In genomic region chr17:43900858-43901754, GRCh38 we compare ENCODE assay signal across 9 cellular contexts. TPM values are rescaled to one million over a fixed set of nuclear protein-coding genes. Genes with fewer than 3 reads are reported as not detected.
DNase-seq lines count a peak whose midpoint lies in the region; ATAC-seq, FAIRE-seq and TF ChIP-seq lines count a peak whose summit lies in the region.
"Had no signal": no experiment of that assay in that cellular context is flagged by ENCODE, and none has a peak within 500 bp of the region (broad histone marks: within the 10 kb centered on the region; RNA-seq: fewer than 3 reads in every experiment).

No MANE protein-coding gene starts in this region.

- no peaks in the 10 kb centered on the region for H3K9me3 Mint-ChIP-seq in activated T-cell treated with anti-CD3 and anti-CD28 coated beads, Interleukin-2, amount 50 U/mL, for 72 hours
- H3K9me3 Mint-ChIP-seq in activated T-helper 1 cell treated with anti-CD3 and anti-CD28 coated beads, Interleukin-12 subunit alpha, Interleukin-12 subunit beta, Interleukin-2, Interleukin-4 antibody, amounts not matched to agents 30 ng/mL and 10 ng/mL and 1 ng/mL, durations not matched to agents 14 hours and 24 hours and 36 hours = no peaks in the 10 kb centered on the region

- H3K27me3 Mint-ChIP-seq in activated T-cell treated with anti-CD3 and anti-CD28 coated beads, Interleukin-2, amount 50 U/mL, for 72 hours (ENCODE audit: low read depth) = peaks cover 30% of the 10 kb centered on the region
- peaks cover 34% of the 10 kb centered on the region for H3K27me3 Mint-ChIP-seq in activated T-helper 1 cell treated with anti-CD3 and anti-CD28 coated beads, Interleukin-12 subunit alpha, Interleukin-12 subunit beta, Interleukin-2, Interleukin-4 antibody, amounts not matched to agents 30 ng/mL and 10 ng/mL and 1 ng/mL, durations not matched to agents 14 hours and 24 hours and 36 hours (ENCODE audit: insufficient read depth)

- no peak for TF ChIP-seq CTCF in left lung (IDR thresholded peaks at IDR 0.05)
- no peak for TF ChIP-seq CTCF in transverse colon (IDR thresholded peaks at IDR 0.05)

- peak in 1 of 2 donors; percentile 3 for ATAC-seq in activated T-cell treated with anti-CD3 and anti-CD28 coated beads, Interleukin-2, amount 50 U/mL, for 72 hours (replicated peaks in 1 of 2)
- peak; percentile 10 for ATAC-seq in left lung

- H3K4me1 ChIP-seq in left lung = peaks cover 10 to 15% of the 10 kb centered on the region in 2 donors
- peaks cover 12 to 24% (median 20%) of the 10 kb centered on the region in 4 donors for H3K4me1 ChIP-seq in transverse colon
- H3K4me1 ChIP-seq in small intestine (ENCODE audit: control insufficient read depth in 2 of 2, insufficient read depth in 1 of 2, low read depth in 1 of 2, low read length in 1 of 2) = peaks cover 2 to 4% of the 10 kb centered on the region in 2 donors

- no peak overlapping the region for H3K27ac Mint-ChIP-seq in activated T-cell treated with anti-CD3 and anti-CD28 coated beads, Interleukin-2, amount 50 U/mL, for 72 hours
- H3K27ac Mint-ChIP-seq in activated T-helper 1 cell treated with anti-CD3 and anti-CD28 coated beads, Interleukin-12 subunit alpha, Interleukin-12 subunit beta, Interleukin-2, Interleukin-4 antibody, amounts not matched to agents 30 ng/mL and 10 ng/mL and 1 ng/mL, durations not matched to agents 14 hours and 24 hours and 36 hours = no peak overlapping the region

- peak overlapping the region; percentile 64 to 79 for H3K4me3 Mint-ChIP-seq in activated T-cell treated with anti-CD3 and anti-CD28 coated beads, Interleukin-2, amount 50 U/mL, for 72 hours
- H3K4me3 Mint-ChIP-seq in activated T-helper 1 cell treated with anti-CD3 and anti-CD28 coated beads, Interleukin-12 subunit alpha, Interleukin-12 subunit beta, Interleukin-2, Interleukin-4 antibody, amounts not matched to agents 30 ng/mL and 10 ng/mL and 1 ng/mL, durations not matched to agents 14 hours and 24 hours and 36 hours = peak overlapping the region; percentile 73

- H3K27me3 ChIP-seq in left lung = peaks cover 12 to 75% of the 10 kb centered on the region in 2 donors
- peaks cover 35% of the 10 kb centered on the region for H3K27me3 ChIP-seq in transverse colon
- H3K27me3 ChIP-seq in small intestine (ENCODE audit: control insufficient read depth in 2 of 2, insufficient read depth in 2 of 2, low read length in 2 of 2) = peaks cover 3 to 16% of the 10 kb centered on the region in 2 donors

- no peak for DNase-seq in activated T-cell treated with anti-CD3 and anti-CD28 coated beads, Interleukin-2, amount 50 U/mL, for 72 hours
- DNase-seq in activated T-cell treated with anti-CD3 and anti-CD28 coated beads, Interleukin-2, amount 50 U/mL, for 48 hours = no peak
- DNase-seq in activated T-helper 1 cell treated with anti-CD3 and anti-CD28 coated beads, Interleukin-12 subunit alpha, Interleukin-12 subunit beta, Interleukin-2, Interleukin-4 antibody, amounts not matched to agents 30 ng/mL and 10 ng/mL and 1 ng/mL, durations not matched to agents 14 hours and 24 hours and 36 hours (ENCODE audit: low spot score) = no peak
- DNase-seq in left lung = no peak
- no peak for DNase-seq in transverse colon
- DNase-seq in foreskin melanocyte = no peak
- no peak for DNase-seq in small intestine
- no peak for DNase-seq in DMS114 treated with DMSO at 0.1 percent for 48 hours (lab: John Stamatoyannopoulos, UW; ENCODE audit: unreplicated experiment)

- no peaks in the 10 kb centered on the region for H3K9me3 ChIP-seq in left lung
- no peaks in the 10 kb centered on the region for H3K9me3 ChIP-seq in transverse colon
- no peaks in the 10 kb centered on the region for H3K9me3 ChIP-seq in small intestine (ENCODE audit: control insufficient read depth, low read depth)

- no peak overlapping the region for H3K27ac ChIP-seq in left lung
- H3K27ac ChIP-seq in transverse colon = no peak overlapping the region
- H3K27ac ChIP-seq in small intestine (ENCODE audit: low read depth in 1 of 2, low read length in 1 of 2) = no peak overlapping the region

- TF ChIP-seq POLR2A in transverse colon (IDR thresholded peaks at IDR 0.05) = no peak

- no peaks in the 10 kb centered on the region for H3K36me3 ChIP-seq in left lung
- H3K36me3 ChIP-seq in transverse colon = no peaks in the 10 kb centered on the region
- no peaks in the 10 kb centered on the region for H3K36me3 ChIP-seq in small intestine (ENCODE audit: control insufficient read depth in 2 of 2, insufficient read depth in 2 of 2, low read length in 2 of 2)

- no peak for TF ChIP-seq EP300 in transverse colon (IDR thresholded peaks at IDR 0.05; ENCODE audit: low read depth)

- H3K4me1 Mint-ChIP-seq in activated T-cell treated with anti-CD3 and anti-CD28 coated beads, Interleukin-2, amount 50 U/mL, for 72 hours (ENCODE audit: low read depth) = peaks cover 15% of the 10 kb centered on the region
- H3K4me1 Mint-ChIP-seq in activated T-helper 1 cell treated with anti-CD3 and anti-CD28 coated beads, Interleukin-12 subunit alpha, Interleukin-12 subunit beta, Interleukin-2, Interleukin-4 antibody, amounts not matched to agents 30 ng/mL and 10 ng/mL and 1 ng/mL, durations not matched to agents 14 hours and 24 hours and 36 hours (ENCODE audit: low read depth) = peaks cover 9% of the 10 kb centered on the region

- in situ Hi-C loops in transverse colon (cut with MboI; ENCODE audit: low pct_ligation_motif_present in 1 of 4, low pct_unique_long_range_greater_than_20kb in 1 of 4, low sequenced_read_pairs in 3 of 4) = no loop called here

- peak overlapping the region; percentile 22 to 31 for H3K4me3 ChIP-seq in left lung
- peak overlapping the region in 3 of 4 donors; percentile 22 to 42 (median 24) for H3K4me3 ChIP-seq in transverse colon
- no peak overlapping the region for H3K4me3 ChIP-seq in small intestine (ENCODE audit: low read depth in 1 of 2, low read length in 2 of 2)
- H3K4me3 ChIP-seq: lung had no signal

- H3K36me3 Mint-ChIP-seq in activated T-cell treated with anti-CD3 and anti-CD28 coated beads, Interleukin-2, amount 50 U/mL, for 72 hours (ENCODE audit: insufficient read depth in 2 of 2) = no peaks in the 10 kb centered on the region
- H3K36me3 Mint-ChIP-seq in activated T-helper 1 cell treated with anti-CD3 and anti-CD28 coated beads, Interleukin-12 subunit alpha, Interleukin-12 subunit beta, Interleukin-2, Interleukin-4 antibody, amounts not matched to agents 30 ng/mL and 10 ng/mL and 1 ng/mL, durations not matched to agents 14 hours and 24 hours and 36 hours (ENCODE audit: low read depth) = no peaks in the 10 kb centered on the region

- no peak for FAIRE-seq in small intestine (lab: Jason Lieb, UNC)

- 28% methylated on average over 13 of the region's 13 CpGs; no CpG with 5 or more reads in 1 of the 2 donors for WGBS in transverse colon (ENCODE audit: low coverage in 1 of 2), 2 donors
- 20 to 27% (median 21%) methylated on average over 11 to 13 of the region's 13 CpGs for WGBS in small intestine, 3 donors

- intact Hi-C loops in activated T-helper 1 cell treated with anti-CD3 and anti-CD28 coated beads, Interleukin-12 subunit alpha, Interleukin-12 subunit beta, Interleukin-2, Interleukin-4 antibody, amounts not matched to agents 30 ng/mL and 10 ng/mL and 1 ng/mL, durations not matched to agents 14 hours and 24 hours and 36 hours (cut with micrococcal nuclease) = loop anchor here (1.0 to 10.0 kb wide), 3 partner anchors 7 to 654 kb away; partner anchors contain the start of gene FZD2
- intact Hi-C loops in left lung (cut with DNase I) = no loop called here
- intact Hi-C loops in transverse colon (cut with DNase I; ENCODE audit: low total_unique reads) = no loop called here

RNA-seq across cellular contexts. Expression of gene MPP2, which starts 6.2 kb away (rescaled TPM):
- total RNA-seq in activated T-cell treated with anti-CD3 and anti-CD28 coated beads, Interleukin-2, amount 50 U/mL, for 72 hours = 1 to 10 TPM; 4.0 to 4.1 TPM
- 0.91 and 1.4 TPM in 2 replicates for total RNA-seq in activated T-helper 1 cell treated with anti-CD3 and anti-CD28 coated beads, Interleukin-12 subunit alpha, Interleukin-12 subunit beta, Interleukin-2, Interleukin-4 antibody, amounts not matched to agents 30 ng/mL and 10 ng/mL and 1 ng/mL, durations not matched to agents 14 hours and 24 hours and 36 hours
- total RNA-seq in left lung = 1 to 10 TPM; 1.5 to 1.7 TPM
- 1 to 10 TPM; 3.4 to 4.9 (median 4.2) TPM for total RNA-seq in transverse colon
- polyA plus RNA-seq in small intestine = 1 to 10 TPM in 1 of 3 donors, under 1 TPM in 1, not detected in 1; 0.27 to 1.8 TPM

RNA-seq across cellular contexts. Expression of gene PPY, which starts 41.2 kb away (rescaled TPM):
- total RNA-seq in activated T-cell treated with anti-CD3 and anti-CD28 coated beads, Interleukin-2, amount 50 U/mL, for 72 hours = not detected
- not detected in 2 replicates for total RNA-seq in activated T-helper 1 cell treated with anti-CD3 and anti-CD28 coated beads, Interleukin-12 subunit alpha, Interleukin-12 subunit beta, Interleukin-2, Interleukin-4 antibody, amounts not matched to agents 30 ng/mL and 10 ng/mL and 1 ng/mL, durations not matched to agents 14 hours and 24 hours and 36 hours
- total RNA-seq in left lung (not detected), transverse colon (not detected)
- not detected for polyA plus RNA-seq in small intestine
- total RNA-seq: lung had no signal
- polyA plus RNA-seq: lung had no signal

RNA-seq across cellular contexts. Expression of gene PYY, which starts 52.6 kb away (rescaled TPM):
- total RNA-seq in activated T-cell treated with anti-CD3 and anti-CD28 coated beads, Interleukin-2, amount 50 U/mL, for 72 hours = not detected
- 0.36 TPM in 1 of 2 replicates, not detected in the other for total RNA-seq in activated T-helper 1 cell treated with anti-CD3 and anti-CD28 coated beads, Interleukin-12 subunit alpha, Interleukin-12 subunit beta, Interleukin-2, Interleukin-4 antibody, amounts not matched to agents 30 ng/mL and 10 ng/mL and 1 ng/mL, durations not matched to agents 14 hours and 24 hours and 36 hours
- total RNA-seq in left lung (not detected), transverse colon (10 to 100 TPM in 3 of 4 donors, not detected in 1; 27.7 to 89.2 (median 52.1) TPM)
- 10 to 100 TPM in 1 of 3 donors, 1 to 10 TPM in 1, not detected in 1; 1.8 to 10.5 TPM for polyA plus RNA-seq in small intestine

RNA-seq across cellular contexts. Expression of gene CD300LG, which starts 54.1 kb away (rescaled TPM):
- not detected for total RNA-seq in activated T-cell treated with anti-CD3 and anti-CD28 coated beads, Interleukin-2, amount 50 U/mL, for 72 hours
- total RNA-seq in activated T-helper 1 cell treated with anti-CD3 and anti-CD28 coated beads, Interleukin-12 subunit alpha, Interleukin-12 subunit beta, Interleukin-2, Interleukin-4 antibody, amounts not matched to agents 30 ng/mL and 10 ng/mL and 1 ng/mL, durations not matched to agents 14 hours and 24 hours and 36 hours = not detected in 2 replicates
- total RNA-seq in left lung (1 to 10 TPM; 1.6 to 7.1 TPM), transverse colon (10 to 100 TPM in 1 of 4 donors, 1 to 10 TPM in 1, under 1 TPM in 1, not detected in 1; 0.55 to 44.5 (median 1.4) TPM)
- 1 to 10 TPM in 1 of 3 donors, under 1 TPM in 1, not detected in 1; 0.81 to 2.0 TPM for polyA plus RNA-seq in small intestine

Comparison
In these comparisons a context has a peak if more than half of its experiments do, and no peak if none do; other contexts are left out.
1. H3K4me3 ChIP-seq: peak in left lung (2 of 2) and transverse colon (3 of 4); none in small intestine (0 of 2).